ENCODE assay signal across 22 cellular contexts in the genomic region with DNA sequence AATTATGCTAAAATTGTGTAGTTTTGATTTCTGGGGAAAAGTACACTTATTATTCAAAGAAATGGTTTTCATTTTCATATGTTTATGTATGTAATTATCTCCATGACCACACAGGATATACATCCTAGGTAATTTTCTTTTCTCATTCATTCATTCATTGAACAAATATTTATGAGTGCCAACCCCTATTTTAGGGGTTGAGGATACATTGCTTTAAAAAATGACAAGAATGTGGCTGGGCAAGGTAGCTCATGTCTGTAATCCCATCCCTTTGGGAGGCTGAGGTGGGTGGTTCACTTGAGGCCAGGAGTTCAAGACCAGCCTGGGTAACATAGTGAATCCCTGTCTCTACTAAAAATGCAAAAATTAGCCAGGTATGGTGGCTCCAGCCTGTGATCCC. TPM values are rescaled to one million over a fixed set of nuclear protein-coding genes. Genes with fewer than 3 reads are reported as not detected.
DNase-seq lines count a peak whose midpoint lies in the region; ATAC-seq, FAIRE-seq and TF ChIP-seq lines count a peak whose summit lies in the region.
"Had no signal": no experiment of that assay in that cellular context is flagged by ENCODE, and none has a peak within 500 bp of the region (broad histone marks: within the 10 kb centered on the region; RNA-seq: fewer than 3 reads in every experiment).

No MANE protein-coding gene starts in this region.

- no peak overlapping the region for H4K8ac ChIP-seq in trophoblast cell (ENCODE audit: low read depth, low read length)

- H3K27me3 Mint-ChIP-seq in glutamatergic neuron (ENCODE audit: unreplicated experiment), result no peaks in the 10 kb centered on the region
- H3K27me3 Mint-ChIP-seq: CD4-positive, alpha-beta memory T cell had no signal

- no peak for DNase-seq in HCT116 (ENCODE audit: low read depth, low spot score)
- DNase-seq in K562 (ENCODE audit: extremely low read depth in 1 of 4, low spot score in 3 of 4), result no peak
- peak; percentile 22 to 67 for DNase-seq in foreskin keratinocyte
- peak; percentile 35 to 73 for DNase-seq in trophoblast cell
- DNase-seq in glutamatergic neuron, result no peak
- no peak for DNase-seq in Right ventricle myocardium superior
- DNase-seq in NCI-H2227 treated with DMSO at 0.1 percent for 48 hours (lab: John Stamatoyannopoulos, UW), result no peak
- DNase-seq: 8988T; CD4-positive, alpha-beta memory T cell; DMS153; DMS79; GDM1; HCEC 1CT; HFFc6; IMR-90 had no signal

- no peak overlapping the region for H2BK5ac ChIP-seq in trophoblast cell (ENCODE audit: low read depth, low read length, poor library complexity)

- H3K9ac ChIP-seq in HCT116 (ENCODE audit: low read length) (no peak overlapping the region), K562 (ENCODE audit: insufficient read depth in 1 of 2, low read depth in 2 of 2, low read length in 2 of 2) (no peak overlapping the region), trophoblast cell (ENCODE audit: low read length) (no peak overlapping the region)
- H3K9ac ChIP-seq: BLaER1 had no signal

- no peak for TF ChIP-seq EP300 in K562 (IDR thresholded peaks at IDR 0.05; ENCODE audit: low read length)

- in situ Hi-C loops in K562 (cut with MboI), result no loop called here

- intact Hi-C loops in HCT116 (cut with micrococcal nuclease) (no loop called here), K562 (cut with micrococcal nuclease) (no loop called here), Right ventricle myocardium superior (cut with DNase I) (no loop called here)

- FAIRE-seq in K562 (lab: Jason Lieb, UNC), result peak; percentile 15
- FAIRE-seq: GM12892, GM19239, H54 had no signal

- no peak overlapping the region for H2BK120ac ChIP-seq in trophoblast cell (ENCODE audit: insufficient read depth, low read length, poor library complexity)

- H3K4me2 ChIP-seq in HCT116 (ENCODE audit: low read length) (peak overlapping the region; percentile 11; the same call in 1 of the 2 replicates), K562 (ENCODE audit: insufficient read depth, low read length) (no peak overlapping the region), trophoblast cell (ENCODE audit: low read length) (no peak overlapping the region)
- H3K4me2 ChIP-seq: BLaER1, GM23338 had no signal

- H3K27me3 ChIP-seq in HCT116 (ENCODE audit: insufficient read depth, low read length) (no peaks in the 10 kb centered on the region), K562 (ENCODE audit: control insufficient read depth in 2 of 2, insufficient read depth in 2 of 2, low read length in 2 of 2) (no peaks in the 10 kb centered on the region), foreskin keratinocyte (no peaks in the 10 kb centered on the region), trophoblast cell (ENCODE audit: insufficient read depth, low read length) (no peaks in the 10 kb centered on the region)
- H3K27me3 ChIP-seq: BLaER1 had no signal

- H3K4me1 Mint-ChIP-seq in glutamatergic neuron (ENCODE audit: low read depth, unreplicated experiment), result no peaks in the 10 kb centered on the region
- H3K4me1 Mint-ChIP-seq: CD14-positive monocyte, GM23338 had no signal

- H3K4ac ChIP-seq in trophoblast cell (ENCODE audit: low read depth, low read length), result no peak overlapping the region

- ATAC-seq in HCT116 (no peak), K562 (no peak), foreskin keratinocyte (no peak), Right ventricle myocardium superior (ENCODE audit: poor library complexity) (no peak), GM19023 (IDR thresholded peaks at IDR 0.05; ENCODE audit: unreplicated experiment) (no peak)
- ATAC-seq: GM23338 had no signal

- CTCF ChIA-PET in HCT116 (lab: Charles Lee), result no interaction called here
- CTCF ChIA-PET in K562 (lab: Yijun Ruan, JAX; ENCODE audit: low intra/inter-chr PET ratio), result no interaction called here

- no peak overlapping the region for H4K91ac ChIP-seq in trophoblast cell (ENCODE audit: low read depth, low read length)

- H3K4me3 ChIP-seq in HCT116 (replicated peaks in 1 of 2; ENCODE audit: low read depth in 1 of 2, low read length in 2 of 2) (no peak overlapping the region), K562 (no peak overlapping the region), trophoblast cell (ENCODE audit: low read depth, low read length) (no peak overlapping the region)
- H3K4me3 ChIP-seq: BLaER1, GM23338 had no signal

- peaks cover 3% of the 10 kb centered on the region for H3K79me1 ChIP-seq in trophoblast cell (ENCODE audit: low read length)

- no peak overlapping the region for H2AFZ ChIP-seq in HCT116 (ENCODE audit: low read depth, low read length, poor library complexity, severe bottlenecking)
- H2AFZ ChIP-seq in K562 (ENCODE audit: low read depth, low read length), result no peak overlapping the region
- no peak overlapping the region for H2AFZ ChIP-seq in trophoblast cell (ENCODE audit: insufficient read depth, low read length, poor library complexity)
- H2AFZ ChIP-seq: GM23338 had no signal

- H3K36me3 Mint-ChIP-seq in glutamatergic neuron (ENCODE audit: unreplicated experiment), result no peaks in the 10 kb centered on the region

- no peak overlapping the region for H3K14ac ChIP-seq in trophoblast cell (ENCODE audit: low read length)

- no TSS peak for BruUV-seq in HCT116 (replicated peaks; lab: Mats Ljungman, UMichigan)
- no TSS peak for BruUV-seq in K562 (replicated peaks; lab: Mats Ljungman, UMichigan)

- no peak overlapping the region for H4K12ac ChIP-seq in trophoblast cell (ENCODE audit: low read depth, low read length)

- peaks cover 3% of the 10 kb centered on the region; the same call in 1 of the 2 replicates for H3K79me2 ChIP-seq in HCT116 (ENCODE audit: insufficient read depth, low read length)
- H3K79me2 ChIP-seq in K562 (ENCODE audit: control insufficient read depth, insufficient read depth, low read length), result no peaks in the 10 kb centered on the region
- no peaks in the 10 kb centered on the region for H3K79me2 ChIP-seq in trophoblast cell (ENCODE audit: control insufficient read depth, insufficient read depth, low read length, poor library complexity)

- H3K4me3 Mint-ChIP-seq in glutamatergic neuron (ENCODE audit: unreplicated experiment), result no peak overlapping the region
- H3K4me3 Mint-ChIP-seq: CD14-positive monocyte; CD4-positive, alpha-beta memory T cell; GM23338; HFFc6 had no signal

- H3K9me2 ChIP-seq in HCT116 (ENCODE audit: insufficient read depth), result no peaks in the 10 kb centered on the region

- H3K27ac ChIP-seq in HCT116 (ENCODE audit: low read depth, low read length), result no peak overlapping the region
- H3K27ac ChIP-seq in K562 (ENCODE audit: extremely low read depth, low read depth, low read length), result no peak overlapping the region
- no peak overlapping the region for H3K27ac ChIP-seq in foreskin keratinocyte
- H3K27ac ChIP-seq in trophoblast cell (ENCODE audit: low read depth, low read length), result no peak overlapping the region
- H3K27ac ChIP-seq: BLaER1 had no signal

- no peak overlapping the region for H3K27ac Mint-ChIP-seq in glutamatergic neuron (ENCODE audit: unreplicated experiment)
- H3K27ac Mint-ChIP-seq: GM23338, HFFc6 had no signal

- POLR2A ChIA-PET in HCT116 (lab: Charles Lee), result no interaction called here
- POLR2A ChIA-PET in K562 (lab: Yijun Ruan, JAX), result no interaction called here

- H3K9me3 ChIP-seq in HCT116 (ENCODE audit: control insufficient read depth in 1 of 2, insufficient read depth in 1 of 2, low read depth in 1 of 2, low read length in 2 of 2) (no peaks in the 10 kb centered on the region), K562 (replicated peaks; ENCODE audit: control insufficient read depth, insufficient read depth, low read depth, low read length) (no peaks in the 10 kb centered on the region), trophoblast cell (ENCODE audit: insufficient read depth, low read depth, low read length) (no peaks in the 10 kb centered on the region)
- H3K9me3 ChIP-seq: BLaER1 had no signal

- TF ChIP-seq RAD21 in HCT116 (IDR thresholded peaks at IDR 0.05; ENCODE audit: low read depth) (no peak), K562 (CRISPR knock-in tag; conservative IDR thresholded peaks at IDR 0.05 in 1 of 2, IDR thresholded peaks at IDR 0.05 in 1 of 2) (no peak)

- no peak overlapping the region for H2BK12ac ChIP-seq in trophoblast cell (ENCODE audit: low read length)

- H2AK5ac ChIP-seq in trophoblast cell (ENCODE audit: low read length), result no peak overlapping the region

- RAD21 ChIA-PET in HCT116 (lab: Charles Lee; ENCODE audit: low non-redundant PET in 1 of 2, low total read pairs in 2 of 2, uncharacterized antibody in 2 of 2, unreplicated experiment in 2 of 2), result no interaction called here

- TF ChIP-seq CTCF in HCT116 (IDR thresholded peaks at IDR 0.05 in 2 of 3, conservative IDR thresholded peaks at IDR 0.05 in 1 of 3; ENCODE audit: borderline replicate concordance in 1 of 3, insufficient read depth in 1 of 3, low read depth in 2 of 3, low read length in 2 of 3), result no peak
- TF ChIP-seq CTCF in K562 (IDR thresholded peaks at IDR 0.05 in 2 of 3, conservative IDR thresholded peaks at IDR 0.05 in 1 of 3; ENCODE audit: insufficient read depth in 2 of 3, low read depth in 1 of 3, low read length in 3 of 3), result no peak
- TF ChIP-seq CTCF in foreskin keratinocyte (conservative IDR thresholded peaks at IDR 0.05), result no peak
- TF ChIP-seq CTCF in glutamatergic neuron (IDR thresholded peaks at IDR 0.05; ENCODE audit: partially characterized antibody, unreplicated experiment), result no peak

- no peaks in the 10 kb centered on the region; the same call in none of the 2 replicates for H4K20me1 ChIP-seq in HCT116 (ENCODE audit: insufficient read depth)
- H4K20me1 ChIP-seq in K562 (replicated peaks; ENCODE audit: control insufficient read depth, insufficient read depth, low read length), result no peaks in the 10 kb centered on the region
- H4K20me1 ChIP-seq: BLaER1 had no signal

- H3K4me1 ChIP-seq in HCT116 (ENCODE audit: control insufficient read depth in 1 of 2, insufficient read depth in 2 of 2, low read length in 2 of 2) (peaks cover 0 to 7% of the 10 kb centered on the region in 2 experiments; a peak in 1 of 4 replicates), K562 (replicated peaks in 1 of 2; ENCODE audit: control insufficient read depth in 2 of 2, insufficient read depth in 2 of 2, low read length in 2 of 2) (no peaks in the 10 kb centered on the region), foreskin keratinocyte (peaks cover 7% of the 10 kb centered on the region), trophoblast cell (ENCODE audit: control insufficient read depth in 1 of 2, insufficient read depth in 2 of 2, low read length in 2 of 2) (peaks cover 5 to 10% of the 10 kb centered on the region in 2 experiments)
- H3K4me1 ChIP-seq: BLaER1 had no signal

- no peak for TF ChIP-seq POLR2A in HCT116 (IDR thresholded peaks at IDR 0.05; ENCODE audit: borderline replicate concordance, extremely low read depth, insufficient read depth, insufficient read length)
- TF ChIP-seq POLR2A in K562 (conservative IDR thresholded peaks at IDR 0.05), result no peak

- no peaks in the 10 kb centered on the region for H3K9me3 Mint-ChIP-seq in glutamatergic neuron (ENCODE audit: unreplicated experiment)
- H3K9me3 Mint-ChIP-seq: CD14-positive monocyte; CD4-positive, alpha-beta memory T cell; GM23338; HFFc6 had no signal

- H3K36me3 ChIP-seq in HCT116 (ENCODE audit: control insufficient read depth in 1 of 2, insufficient read depth in 2 of 2, low read length in 2 of 2), result peaks cover 0 to 6% of the 10 kb centered on the region in 2 experiments; a peak in 1 of 4 replicates
- no peaks in the 10 kb centered on the region for H3K36me3 ChIP-seq in K562 (ENCODE audit: control insufficient read depth, insufficient read depth, low read length)
- H3K36me3 ChIP-seq in trophoblast cell (ENCODE audit: control insufficient read depth in 1 of 2, insufficient read depth in 2 of 2, low read length in 2 of 2), result peaks cover 0 to 3% of the 10 kb centered on the region in 2 experiments

- no peak overlapping the region for H3K23ac ChIP-seq in trophoblast cell (ENCODE audit: low read length)

- H3K9me1 ChIP-seq in K562 (ENCODE audit: control insufficient read depth, insufficient read depth, low read length), result no peaks in the 10 kb centered on the region

- no peak overlapping the region for H3K18ac ChIP-seq in trophoblast cell (ENCODE audit: low read length)

RNA-seq across cellular contexts. Expression of gene SGPP1, which starts 40.9 kb away (rescaled TPM):
- total RNA-seq in HCT116 (2021; ENCODE audit: unreplicated experiment) (17.7 TPM), K562 (2014; rRNA removed) (5.6 and 6.9 TPM in 2 replicates), K562 (2014; rRNA removed; fragmentation: Illumina TruSeq; extraction: Trizol) (7.3 and 8.0 TPM in 2 replicates), K562 (2015; rRNA removed; fragmentation: Illumina TruSeq; extraction: Trizol) (6.0 and 6.5 TPM in 2 replicates), K562 (2021) (6.5 and 6.9 TPM in 2 replicates), foreskin keratinocyte (22.7 and 22.9 TPM in 2 replicates), glutamatergic neuron (ENCODE audit: unreplicated experiment) (4.3 TPM), Right ventricle myocardium superior (5.6 TPM)
- polyA plus RNA-seq in HCT116 (2012), result 4.5 and 5.9 TPM in 2 replicates
- 5.0 and 9.6 TPM in 2 replicates for total RNA-seq in K562 (2011; cell fraction: chromatin; rRNA removed; ENCODE audit: low replicate concordance)
- 4.3 and 5.8 TPM in 2 replicates for total RNA-seq in K562 (2011; cell fraction: nucleolus; rRNA removed)
- 9.2 and 12.7 TPM in 2 replicates for total RNA-seq in K562 (2011; cell fraction: nucleoplasm; rRNA removed)
- polyA plus RNA-seq in K562 (2011; rRNA removed) (3.9 and 4.9 TPM in 2 replicates), K562 (2014; fragmentation: Illumina TruSeq; extraction: Trizol) (4.9 and 6.0 TPM in 2 replicates), K562 (2014; fragmentation: Nextera tagmentation; extraction: Ambion mirVana) (1 to 10 TPM; 2.2 to 2.8 TPM), K562 (2014; rRNA removed) (4.7 and 5.2 TPM in 2 replicates), foreskin keratinocyte (8.5 and 9.9 TPM in 2 replicates)
- 2.4 and 3.8 TPM in 2 replicates for polyA plus RNA-seq in K562 (2011; cell fraction: cytosol; rRNA removed)
- 1.6 and 2.6 TPM in 2 replicates for polyA plus RNA-seq in K562 (2011; cell fraction: nucleus; rRNA removed)
- 4.5 and 7.9 TPM in 2 replicates for polyA plus RNA-seq in K562 (2012)
- polyA minus RNA-seq in K562 (2011; rRNA and poly(A)+ RNA removed), result 2.7 and 3.4 TPM in 2 replicates
- polyA minus RNA-seq in K562 (2011; cell fraction: cytosol; rRNA and poly(A)+ RNA removed), result 2.0 and 2.5 TPM in 2 replicates
- 2.7 TPM in 2 replicates for polyA minus RNA-seq in K562 (2011; cell fraction: nucleus; rRNA and poly(A)+ RNA removed)
- polyA plus RNA-seq in trophoblast cell (2013), result 70.1 and 72.2 TPM in 2 replicates

RNA-seq across cellular contexts. Expression of gene WDR89, which starts 45.3 kb away (rescaled TPM):
- total RNA-seq in HCT116 (2021; ENCODE audit: unreplicated experiment) (22.8 TPM), K562 (2014; rRNA removed) (11.3 and 11.7 TPM in 2 replicates), K562 (2014; rRNA removed; fragmentation: Illumina TruSeq; extraction: Trizol) (25.6 and 27.7 TPM in 2 replicates), K562 (2015; rRNA removed; fragmentation: Illumina TruSeq; extraction: Trizol) (16.0 and 18.0 TPM in 2 replicates), K562 (2021) (15.7 and 19.0 TPM in 2 replicates), foreskin keratinocyte (13.1 and 14.5 TPM in 2 replicates), glutamatergic neuron (ENCODE audit: unreplicated experiment) (9.6 TPM), Right ventricle myocardium superior (5.0 TPM)
- polyA plus RNA-seq in HCT116 (2012), result 7.3 and 9.7 TPM in 2 replicates
- 4.0 and 23.3 TPM in 2 replicates for total RNA-seq in K562 (2011; cell fraction: chromatin; rRNA removed; ENCODE audit: low replicate concordance)
- 3.0 and 4.3 TPM in 2 replicates for total RNA-seq in K562 (2011; cell fraction: nucleolus; rRNA removed)
- total RNA-seq in K562 (2011; cell fraction: nucleoplasm; rRNA removed), result 7.2 and 7.7 TPM in 2 replicates
- polyA plus RNA-seq in K562 (2011; rRNA removed) (13.7 and 20.1 TPM in 2 replicates), K562 (2014; fragmentation: Illumina TruSeq; extraction: Trizol) (13.2 and 14.9 TPM in 2 replicates), K562 (2014; fragmentation: Nextera tagmentation; extraction: Ambion mirVana) (10 to 100 TPM; 16.2 to 23.8 TPM), K562 (2014; rRNA removed) (9.3 and 9.9 TPM in 2 replicates), foreskin keratinocyte (5.2 and 6.9 TPM in 2 replicates)
- 2.0 and 6.1 TPM in 2 replicates for polyA plus RNA-seq in K562 (2011; cell fraction: cytosol; rRNA removed)
- polyA plus RNA-seq in K562 (2011; cell fraction: nucleus; rRNA removed), result 2.8 and 5.5 TPM in 2 replicates
- 8.0 and 14.1 TPM in 2 replicates for polyA plus RNA-seq in K562 (2012)
- 39.8 and 48.7 TPM in 2 replicates for polyA minus RNA-seq in K562 (2011; rRNA and poly(A)+ RNA removed)
- 7.3 and 8.8 TPM in 2 replicates for polyA minus RNA-seq in K562 (2011; cell fraction: cytosol; rRNA and poly(A)+ RNA removed)
- polyA minus RNA-seq in K562 (2011; cell fraction: nucleus; rRNA and poly(A)+ RNA removed), result 3.1 and 7.4 TPM in 2 replicates
- 13.4 and 13.5 TPM in 2 replicates for polyA plus RNA-seq in trophoblast cell (2013)

Comparison
In these comparisons a context has a peak if more than half of its experiments do, and no peak if none do; other contexts are left out.
1. DNase-seq: peak in foreskin keratinocyte (2 of 2) and trophoblast cell (2 of 2); none in HCT116 (single experiment), K562 (0 of 4), glutamatergic neuron (single experiment), Right ventricle myocardium superior (single experiment) and NCI-H2227 treated with DMSO at 0.1 percent for 48 hours (single experiment).